Comparison of ENCODE assay signal across 11 cellular contexts in the genomic region with DNA sequence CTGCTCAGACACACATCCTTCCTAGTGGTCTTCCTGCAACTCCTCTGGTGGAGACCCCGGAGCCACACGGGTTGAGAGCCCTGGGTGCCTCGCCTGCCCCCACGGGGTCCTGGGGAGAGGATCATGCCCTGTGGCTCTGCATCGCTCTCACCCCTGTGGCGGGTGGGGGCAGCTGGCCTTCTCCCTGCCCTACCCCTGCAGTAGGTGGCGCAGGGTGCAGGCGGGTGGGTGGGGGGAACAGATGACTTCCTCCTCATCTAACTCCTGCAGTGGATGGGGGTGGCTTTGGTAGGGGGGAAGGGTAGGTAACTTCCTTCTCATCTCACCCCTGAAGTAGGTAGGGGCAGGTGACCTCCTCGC. TPM values are rescaled to one million over a fixed set of nuclear protein-coding genes. Genes with fewer than 3 reads are reported as not detected.
DNase-seq lines count a peak whose midpoint lies in the region; ATAC-seq and TF ChIP-seq lines count a peak whose summit lies in the region.
"Had no signal": no experiment of that assay in that cellular context is flagged by ENCODE, and none has a peak within 500 bp of the region (broad histone marks: within the 10 kb centered on the region; RNA-seq: fewer than 3 reads in every experiment).

No MANE protein-coding gene starts in this region.

- peaks cover 2% of the 10 kb centered on the region for H3K9me3 Mint-ChIP-seq in activated CD4-positive, alpha-beta T cell treated with anti-CD3 and anti-CD28 coated beads for 36 hours (ENCODE audit: low read depth)
- H3K9me3 Mint-ChIP-seq in activated CD4-positive, alpha-beta T cell treated with anti-CD3 and anti-CD28 coated beads, Interleukin-2, amount 10 ng/mL, durations not matched to agents 24 days and 14 days: no peaks in the 10 kb centered on the region
- no peaks in the 10 kb centered on the region for H3K9me3 Mint-ChIP-seq in activated T-helper 17 cell treated with anti-CD3 and anti-CD28 coated beads, Interleukin-2, amount 50 U/mL, for 72 hours

- intact Hi-C loops in activated CD4-positive, alpha-beta T cell treated with anti-CD3 and anti-CD28 coated beads for 36 hours (cut with DNase I, micrococcal nuclease): loop anchor here in 1 of 2 experiments (10.0 kb wide), 2 partner anchors 56 to 354 kb away; no protein-coding TSS in a partner anchor
- intact Hi-C loops in activated CD4-positive, alpha-beta T cell treated with anti-CD3 and anti-CD28 coated beads, Interleukin-2, amount 10 ng/mL, durations not matched to agents 24 days and 14 days (cut with micrococcal nuclease): loop anchor here (10.0 kb wide), 1 partner anchor 174 kb away; no protein-coding TSS in a partner anchor
- intact Hi-C loops in right lobe of liver (cut with DNase I): no loop called here

- no peak overlapping the region for H3K4me3 Mint-ChIP-seq in activated CD4-positive, alpha-beta T cell treated with anti-CD3 and anti-CD28 coated beads for 36 hours
- H3K4me3 Mint-ChIP-seq in activated CD4-positive, alpha-beta T cell treated with anti-CD3 and anti-CD28 coated beads, Interleukin-2, amount 10 ng/mL, durations not matched to agents 24 days and 14 days: no peak overlapping the region
- H3K4me3 Mint-ChIP-seq in activated T-helper 17 cell treated with anti-CD3 and anti-CD28 coated beads, Interleukin-2, amount 50 U/mL, for 72 hours: peak overlapping the region; percentile 86
- H3K4me3 Mint-ChIP-seq: stimulated activated naive B cell treated with anti-CD40 and anti-IgM and Interleukin-4, amounts not matched to agents 10 μg/mL and 1 μg/mL and 100 μg/mL, for 72 hours had no signal

- no peak overlapping the region for H3K4me3 ChIP-seq in right lobe of liver

- POLR2A ChIA-PET in activated CD4-positive, alpha-beta T cell treated with anti-CD3 and anti-CD28 coated beads for 36 hours (lab: Charles Lee): interaction anchor here (0.8 kb wide), 1 partner anchor 38 kb away, joined by 3 read pairs; the partner anchor contains the start of gene TSHZ1

- H3K27ac ChIP-seq in right lobe of liver (peak overlapping the region in 2 of 3 donors; percentile 70 to 82), substantia nigra (ENCODE audit: low read depth, low read length, poor library complexity, severe bottlenecking) (peak overlapping the region; percentile 64)

- no peaks in the 10 kb centered on the region for H3K36me3 Mint-ChIP-seq in activated CD4-positive, alpha-beta T cell treated with anti-CD3 and anti-CD28 coated beads for 36 hours (ENCODE audit: low read depth)
- no peaks in the 10 kb centered on the region for H3K36me3 Mint-ChIP-seq in activated CD4-positive, alpha-beta T cell treated with anti-CD3 and anti-CD28 coated beads, Interleukin-2, amount 10 ng/mL, durations not matched to agents 24 days and 14 days (ENCODE audit: low read depth)
- H3K36me3 Mint-ChIP-seq in activated T-helper 17 cell treated with anti-CD3 and anti-CD28 coated beads, Interleukin-2, amount 50 U/mL, for 72 hours (ENCODE audit: low read depth): no peaks in the 10 kb centered on the region

- H3K4me1 ChIP-seq in right lobe of liver: peaks cover 0 to 52% (median 26%) of the 10 kb centered on the region in 4 donors

- no peaks in the 10 kb centered on the region for H3K27me3 Mint-ChIP-seq in activated CD4-positive, alpha-beta T cell treated with anti-CD3 and anti-CD28 coated beads for 36 hours
- no peaks in the 10 kb centered on the region for H3K27me3 Mint-ChIP-seq in activated CD4-positive, alpha-beta T cell treated with anti-CD3 and anti-CD28 coated beads, Interleukin-2, amount 10 ng/mL, durations not matched to agents 24 days and 14 days
- H3K27me3 Mint-ChIP-seq in activated T-helper 17 cell treated with anti-CD3 and anti-CD28 coated beads, Interleukin-2, amount 50 U/mL, for 72 hours: no peaks in the 10 kb centered on the region
- H3K27me3 Mint-ChIP-seq: stimulated activated naive B cell treated with anti-CD40 and anti-IgM and Interleukin-4, amounts not matched to agents 10 μg/mL and 1 μg/mL and 100 μg/mL, for 72 hours had no signal

- no peak for TF ChIP-seq POLR2A in right lobe of liver (IDR thresholded peaks at IDR 0.05)

- CTCF ChIA-PET in activated CD4-positive, alpha-beta T cell treated with anti-CD3 and anti-CD28 coated beads for 36 hours (lab: Charles Lee): no interaction called here

- no peaks in the 10 kb centered on the region for H3K27me3 ChIP-seq in right lobe of liver

- H3K4me1 Mint-ChIP-seq in activated CD4-positive, alpha-beta T cell treated with anti-CD3 and anti-CD28 coated beads for 36 hours: peaks cover 60% of the 10 kb centered on the region
- H3K4me1 Mint-ChIP-seq in activated CD4-positive, alpha-beta T cell treated with anti-CD3 and anti-CD28 coated beads, Interleukin-2, amount 10 ng/mL, durations not matched to agents 24 days and 14 days: peaks cover 36% of the 10 kb centered on the region
- peaks cover 25% of the 10 kb centered on the region for H3K4me1 Mint-ChIP-seq in activated T-helper 17 cell treated with anti-CD3 and anti-CD28 coated beads, Interleukin-2, amount 50 U/mL, for 72 hours

- no peak for ATAC-seq in activated CD4-positive, alpha-beta T cell treated with anti-CD3 and anti-CD28 coated beads for 36 hours
- no peak for ATAC-seq in activated T-helper 17 cell treated with anti-CD3 and anti-CD28 coated beads, Interleukin-2, amount 50 U/mL, for 72 hours (replicated peaks)
- ATAC-seq in right lobe of liver (no peak), GM18517 (IDR thresholded peaks at IDR 0.05; ENCODE audit: unreplicated experiment) (no peak)

- H3K9me3 ChIP-seq in right lobe of liver: no peaks in the 10 kb centered on the region

- no peaks in the 10 kb centered on the region for H3K36me3 ChIP-seq in right lobe of liver

- no CpG with 5 or more reads among the region's 9 CpGs for WGBS in right lobe of liver (ENCODE audit: insufficient coverage, low coverage, low lambda C conversion rate, missing lambda C conversion rate)

- DNase-seq in activated CD4-positive, alpha-beta T cell treated with anti-CD3 and anti-CD28 coated beads for 36 hours: no peak
- DNase-seq in activated CD4-positive, alpha-beta T cell treated with anti-CD3 and anti-CD28 coated beads, Interleukin-2, amount 10 ng/mL, durations not matched to agents 24 days and 14 days: no peak
- no peak for DNase-seq in right lobe of liver
- no peak for DNase-seq in substantia nigra (lab: John Stamatoyannopoulos, UW)
- no peak for DNase-seq in kidney glomerular epithelial cell (lab: John Stamatoyannopoulos, UW)
- DNase-seq in T1000 (lab: John Stamatoyannopoulos, UW): no peak
- DNase-seq: DMS 273 treated with DMSO at 0.1 percent for 48 hours; NCI-H82; stimulated activated naive B cell treated with anti-CD40 and anti-IgM and Interleukin-4, amounts not matched to agents 10 μg/mL and 1 μg/mL and 100 μg/mL, for 72 hours had no signal

- TF ChIP-seq CTCF in right lobe of liver (IDR thresholded peaks at IDR 0.05): no peak

- peak overlapping the region; percentile 51 for H3K27ac Mint-ChIP-seq in activated CD4-positive, alpha-beta T cell treated with anti-CD3 and anti-CD28 coated beads for 36 hours
- no peak overlapping the region for H3K27ac Mint-ChIP-seq in activated CD4-positive, alpha-beta T cell treated with anti-CD3 and anti-CD28 coated beads, Interleukin-2, amount 10 ng/mL, durations not matched to agents 24 days and 14 days
- no peak overlapping the region for H3K27ac Mint-ChIP-seq in activated T-helper 17 cell treated with anti-CD3 and anti-CD28 coated beads, Interleukin-2, amount 50 U/mL, for 72 hours

RNA-seq across cellular contexts. Expression of gene TSHZ1, which starts 38.6 kb away (rescaled TPM):
- total RNA-seq in activated CD4-positive, alpha-beta T cell treated with anti-CD3 and anti-CD28 coated beads for 36 hours: 10 to 100 TPM; 12.0 to 13.4 TPM
- 12.4 and 12.5 TPM in 2 replicates for total RNA-seq in activated CD4-positive, alpha-beta T cell treated with anti-CD3 and anti-CD28 coated beads, Interleukin-2, amount 10 ng/mL, durations not matched to agents 24 days and 14 days
- 10 to 100 TPM in 1 of 2 donors, 1 to 10 TPM in 1; 9.6 to 12.3 TPM for total RNA-seq in activated T-helper 17 cell treated with anti-CD3 and anti-CD28 coated beads, Interleukin-2, amount 50 U/mL, for 72 hours
- total RNA-seq in right lobe of liver: 10 to 100 TPM in 2 of 6 experiments, 1 to 10 TPM in 4; 6.4 to 13.3 (median 9.6) TPM

RNA-seq across cellular contexts. Expression of gene PTGR3, which starts 40.2 kb away (rescaled TPM):
- 10 to 100 TPM; 14.4 to 23.3 TPM for total RNA-seq in activated CD4-positive, alpha-beta T cell treated with anti-CD3 and anti-CD28 coated beads for 36 hours
- 23.3 and 23.6 TPM in 2 replicates for total RNA-seq in activated CD4-positive, alpha-beta T cell treated with anti-CD3 and anti-CD28 coated beads, Interleukin-2, amount 10 ng/mL, durations not matched to agents 24 days and 14 days
- total RNA-seq in activated T-helper 17 cell treated with anti-CD3 and anti-CD28 coated beads, Interleukin-2, amount 50 U/mL, for 72 hours: 10 to 100 TPM; 20.9 to 27.3 TPM
- 10 to 100 TPM in 5 of 6 experiments, 1 to 10 TPM in 1; 9.4 to 30.1 (median 19.8) TPM for total RNA-seq in right lobe of liver
